Comparison of ENCODE assay signal across 1 cellular context in the genomic region with DNA sequence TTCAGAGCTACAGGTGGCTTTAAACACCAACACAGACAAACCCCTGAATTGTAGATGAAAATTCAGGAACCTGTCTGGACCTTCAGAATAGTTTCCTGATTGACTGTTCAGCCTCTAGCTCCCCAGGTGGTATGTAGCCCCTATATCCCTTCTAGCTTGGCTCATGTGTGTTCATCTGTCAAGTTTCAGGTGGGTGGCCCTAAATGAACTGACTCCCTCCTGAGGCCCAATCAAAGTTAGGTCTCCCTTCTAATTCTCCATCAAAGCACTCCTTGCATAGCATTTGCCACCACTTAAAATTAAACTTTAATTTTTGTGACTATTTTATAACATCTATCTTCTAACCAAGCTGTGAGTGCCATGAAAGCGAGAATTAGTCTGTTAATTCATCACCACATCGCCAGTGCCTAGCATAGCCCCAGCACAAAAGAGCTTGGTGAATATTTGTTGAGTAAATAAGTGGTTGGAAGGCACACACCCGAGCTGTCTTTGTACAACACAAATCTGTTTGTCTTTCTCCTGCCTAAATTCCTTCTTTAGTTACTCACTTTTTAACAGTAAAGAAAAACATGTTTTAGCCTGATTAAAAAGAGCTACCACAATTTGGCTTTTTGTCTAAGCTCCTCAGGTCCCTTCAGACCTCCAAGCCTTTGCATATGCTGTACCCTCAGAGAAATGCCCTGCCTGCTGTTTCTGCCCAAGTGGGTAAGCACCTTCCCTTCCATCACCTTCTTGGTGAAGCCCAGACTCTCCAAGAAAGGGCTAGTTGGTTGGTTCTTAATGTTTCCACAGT.
TF ChIP-seq lines count a peak whose summit lies in the region.

No MANE protein-coding gene starts in this region.

TF ChIP-seq in HepG2, 621 proteins besides CTCF, POLR2A, EP300 and RAD21 (continued from another document and continues in another):
- 0 out of 2 replicates have a peak, but pooled peaks have one; percentile 27 for TF ChIP-seq PITX1 (CRISPR knock-in tag; IDR thresholded peaks at IDR 0.05)
- no peak for TF ChIP-seq ZNF260 (CRISPR knock-in tag; IDR thresholded peaks at IDR 0.05; ENCODE audit: borderline replicate concordance, low read depth)
- TF ChIP-seq ZNF263 (CRISPR knock-in tag; IDR thresholded peaks at IDR 0.05), result no peak
- no peak for TF ChIP-seq NR1H2 (CRISPR knock-in tag; IDR thresholded peaks at IDR 0.05; ENCODE audit: borderline replicate concordance, low read depth)
- TF ChIP-seq ZNF30 (CRISPR knock-in tag; IDR thresholded peaks at IDR 0.05), result no peak
- TF ChIP-seq, protein P1, sequence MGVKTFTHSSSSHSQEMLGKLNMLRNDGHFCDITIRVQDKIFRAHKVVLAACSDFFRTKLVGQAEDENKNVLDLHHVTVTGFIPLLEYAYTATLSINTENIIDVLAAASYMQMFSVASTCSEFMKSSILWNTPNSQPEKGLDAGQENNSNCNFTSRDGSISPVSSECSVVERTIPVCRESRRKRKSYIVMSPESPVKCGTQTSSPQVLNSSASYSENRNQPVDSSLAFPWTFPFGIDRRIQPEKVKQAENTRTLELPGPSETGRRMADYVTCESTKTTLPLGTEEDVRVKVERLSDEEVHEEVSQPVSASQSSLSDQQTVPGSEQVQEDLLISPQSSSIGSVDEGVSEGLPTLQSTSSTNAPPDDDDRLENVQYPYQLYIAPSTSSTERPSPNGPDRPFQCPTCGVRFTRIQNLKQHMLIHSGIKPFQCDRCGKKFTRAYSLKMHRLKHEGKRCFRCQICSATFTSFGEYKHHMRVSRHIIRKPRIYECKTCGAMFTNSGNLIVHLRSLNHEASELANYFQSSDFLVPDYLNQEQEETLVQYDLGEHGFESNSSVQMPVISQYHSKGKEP (CRISPR knock-in tag; IDR thresholded peaks at IDR 0.05), result no peak
- TF ChIP-seq CCDC6 (CRISPR knock-in tag; IDR thresholded peaks at IDR 0.05), result no peak
- TF ChIP-seq XBP1 (CRISPR knock-in tag; IDR thresholded peaks at IDR 0.05), result no peak
- TF ChIP-seq MYC (CRISPR knock-in tag; IDR thresholded peaks at IDR 0.05; ENCODE audit: borderline replicate concordance), result no peak
- TF ChIP-seq SNAPC2 (CRISPR knock-in tag; IDR thresholded peaks at IDR 0.05), result no peak
- TF ChIP-seq CEBPG (CRISPR knock-in tag; IDR thresholded peaks at IDR 0.05), result no peak
- TF ChIP-seq, protein P2, sequence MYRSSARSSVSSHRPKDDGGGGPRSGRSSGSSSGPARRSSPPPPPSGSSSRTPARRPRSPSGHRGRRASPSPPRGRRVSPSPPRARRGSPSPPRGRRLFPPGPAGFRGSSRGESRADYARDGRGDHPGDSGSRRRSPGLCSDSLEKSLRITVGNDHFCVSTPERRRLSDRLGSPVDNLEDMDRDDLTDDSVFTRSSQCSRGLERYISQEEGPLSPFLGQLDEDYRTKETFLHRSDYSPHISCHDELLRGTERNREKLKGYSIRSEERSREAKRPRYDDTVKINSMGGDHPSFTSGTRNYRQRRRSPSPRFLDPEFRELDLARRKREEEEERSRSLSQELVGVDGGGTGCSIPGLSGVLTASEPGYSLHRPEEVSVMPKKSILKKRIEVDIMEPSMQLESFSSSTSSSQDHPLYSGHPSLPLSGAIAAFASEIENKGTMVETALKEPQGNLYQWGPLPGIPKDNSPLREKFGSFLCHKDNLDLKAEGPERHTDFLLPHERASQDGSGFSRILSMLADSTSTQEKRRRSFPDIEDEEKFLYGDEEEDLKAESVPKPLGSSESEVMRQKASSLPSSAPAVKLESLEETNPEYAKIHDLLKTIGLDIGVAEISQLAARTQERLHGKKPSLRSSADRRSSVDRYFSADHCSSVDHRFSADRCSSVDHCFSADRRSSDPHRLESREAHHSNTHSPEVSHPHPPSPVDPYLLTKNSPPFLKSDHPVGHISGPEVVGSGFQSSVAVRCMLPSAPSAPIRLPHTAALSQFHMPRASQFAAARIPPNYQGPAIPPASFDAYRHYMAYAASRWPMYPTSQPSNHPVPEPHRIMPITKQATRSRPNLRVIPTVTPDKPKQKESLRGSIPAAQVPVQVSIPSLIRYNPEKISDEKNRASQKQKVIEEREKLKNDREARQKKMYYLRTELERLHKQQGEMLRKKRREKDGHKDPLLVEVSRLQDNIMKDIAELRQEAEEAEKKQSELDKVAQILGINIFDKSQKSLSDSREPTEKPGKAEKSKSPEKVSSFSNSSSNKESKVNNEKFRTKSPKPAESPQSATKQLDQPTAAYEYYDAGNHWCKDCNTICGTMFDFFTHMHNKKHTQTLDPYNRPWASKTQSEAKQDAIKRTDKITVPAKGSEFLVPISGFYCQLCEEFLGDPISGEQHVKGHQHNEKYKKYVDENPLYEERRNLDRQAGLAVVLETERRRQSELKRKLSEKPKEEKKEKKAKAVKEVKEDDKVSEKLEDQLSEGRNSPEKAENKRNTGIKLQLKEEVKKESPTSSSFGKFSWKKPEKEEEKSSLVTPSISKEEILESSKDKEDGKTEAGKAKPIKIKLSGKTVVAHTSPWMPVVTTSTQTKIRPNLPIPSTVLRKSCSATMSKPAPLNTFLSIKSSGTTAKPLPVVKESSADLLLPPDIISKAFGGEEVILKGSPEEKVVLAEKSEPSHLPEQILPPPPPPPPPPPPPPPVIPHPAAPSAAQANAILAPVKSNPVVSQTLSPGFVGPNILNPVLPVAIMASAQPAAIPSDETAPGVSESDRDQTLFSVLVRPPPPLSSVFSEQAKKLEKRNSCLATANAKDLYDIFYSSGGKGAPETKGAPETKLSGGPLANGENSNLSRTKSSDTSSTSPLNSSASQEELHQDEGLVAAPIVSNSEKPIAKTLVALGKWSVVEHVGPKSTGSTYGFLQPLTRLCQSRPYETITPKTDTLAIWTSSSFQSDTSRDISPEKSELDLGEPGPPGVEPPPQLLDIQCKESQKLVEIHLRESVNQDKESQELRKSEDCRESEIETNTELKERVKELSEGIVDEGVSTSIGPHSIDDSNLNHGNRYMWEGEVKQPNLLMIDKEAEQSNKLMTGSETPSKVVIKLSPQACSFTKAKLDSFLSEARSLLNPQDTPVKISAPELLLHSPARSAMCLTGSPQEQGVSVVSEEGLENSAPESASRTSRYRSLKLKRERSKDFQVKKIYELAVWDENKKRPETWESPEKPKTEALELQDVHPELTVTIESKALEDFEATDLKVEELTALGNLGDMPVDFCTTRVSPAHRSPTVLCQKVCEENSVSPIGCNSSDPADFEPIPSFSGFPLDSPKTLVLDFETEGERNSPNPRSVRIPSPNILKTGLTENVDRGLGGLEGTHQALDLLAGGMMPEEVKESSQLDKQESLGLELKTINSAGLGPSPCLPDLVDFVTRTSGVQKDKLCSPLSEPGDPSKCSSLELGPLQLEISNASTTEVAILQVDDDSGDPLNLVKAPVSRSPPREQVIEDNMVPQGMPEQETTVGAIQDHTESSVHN (CRISPR knock-in tag; IDR thresholded peaks at IDR 0.05), result 0 out of 2 replicates have a peak, but pooled peaks have one; percentile 36
- no peak for TF ChIP-seq ZNF562 (CRISPR knock-in tag; IDR thresholded peaks at IDR 0.05; ENCODE audit: borderline replicate concordance)
- TF ChIP-seq, protein P3, sequence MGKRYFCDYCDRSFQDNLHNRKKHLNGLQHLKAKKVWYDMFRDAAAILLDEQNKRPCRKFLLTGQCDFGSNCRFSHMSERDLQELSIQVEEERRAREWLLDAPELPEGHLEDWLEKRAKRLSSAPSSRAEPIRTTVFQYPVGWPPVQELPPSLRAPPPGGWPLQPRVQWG (CRISPR knock-in tag; IDR thresholded peaks at IDR 0.05; ENCODE audit: borderline replicate concordance, low read depth), result no peak
- TF ChIP-seq MTA1 (CRISPR knock-in tag; IDR thresholded peaks at IDR 0.05; ENCODE audit: borderline replicate concordance), result no peak
- TF ChIP-seq, protein P4, sequence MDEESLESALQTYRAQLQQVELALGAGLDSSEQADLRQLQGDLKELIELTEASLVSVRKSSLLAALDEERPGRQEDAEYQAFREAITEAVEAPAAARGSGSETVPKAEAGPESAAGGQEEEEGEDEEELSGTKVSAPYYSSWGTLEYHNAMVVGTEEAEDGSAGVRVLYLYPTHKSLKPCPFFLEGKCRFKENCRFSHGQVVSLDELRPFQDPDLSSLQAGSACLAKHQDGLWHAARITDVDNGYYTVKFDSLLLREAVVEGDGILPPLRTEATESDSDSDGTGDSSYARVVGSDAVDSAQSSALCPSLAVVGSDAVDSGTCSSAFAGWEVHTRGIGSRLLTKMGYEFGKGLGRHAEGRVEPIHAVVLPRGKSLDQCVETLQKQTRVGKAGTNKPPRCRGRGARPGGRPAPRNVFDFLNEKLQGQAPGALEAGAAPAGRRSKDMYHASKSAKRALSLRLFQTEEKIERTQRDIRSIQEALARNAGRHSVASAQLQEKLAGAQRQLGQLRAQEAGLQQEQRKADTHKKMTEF (CRISPR knock-in tag; IDR thresholded peaks at IDR 0.05), result peak; percentile 60; the same call in 1 of the 2 replicates
- TF ChIP-seq, protein P5, sequence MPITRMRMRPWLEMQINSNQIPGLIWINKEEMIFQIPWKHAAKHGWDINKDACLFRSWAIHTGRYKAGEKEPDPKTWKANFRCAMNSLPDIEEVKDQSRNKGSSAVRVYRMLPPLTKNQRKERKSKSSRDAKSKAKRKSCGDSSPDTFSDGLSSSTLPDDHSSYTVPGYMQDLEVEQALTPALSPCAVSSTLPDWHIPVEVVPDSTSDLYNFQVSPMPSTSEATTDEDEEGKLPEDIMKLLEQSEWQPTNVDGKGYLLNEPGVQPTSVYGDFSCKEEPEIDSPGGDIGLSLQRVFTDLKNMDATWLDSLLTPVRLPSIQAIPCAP (CRISPR knock-in tag; IDR thresholded peaks at IDR 0.05; ENCODE audit: low read depth), result no peak
- TF ChIP-seq IRF2 (CRISPR knock-in tag; IDR thresholded peaks at IDR 0.05), result no peak
- peak; percentile 28; the same call in 1 of the 2 replicates for TF ChIP-seq ZNF878 (CRISPR knock-in tag; IDR thresholded peaks at IDR 0.05)
- TF ChIP-seq RAD51 (IDR thresholded peaks at IDR 0.05; ENCODE audit: borderline replicate concordance), result no peak
- TF ChIP-seq RXRB (CRISPR knock-in tag; IDR thresholded peaks at IDR 0.05; ENCODE audit: borderline replicate concordance), result peak; percentile 70; the same call in 1 of the 2 replicates
- no peak for TF ChIP-seq KAT2B (IDR thresholded peaks at IDR 0.05; ENCODE audit: borderline replicate concordance, low read depth, low read length)
- TF ChIP-seq, protein P6, sequence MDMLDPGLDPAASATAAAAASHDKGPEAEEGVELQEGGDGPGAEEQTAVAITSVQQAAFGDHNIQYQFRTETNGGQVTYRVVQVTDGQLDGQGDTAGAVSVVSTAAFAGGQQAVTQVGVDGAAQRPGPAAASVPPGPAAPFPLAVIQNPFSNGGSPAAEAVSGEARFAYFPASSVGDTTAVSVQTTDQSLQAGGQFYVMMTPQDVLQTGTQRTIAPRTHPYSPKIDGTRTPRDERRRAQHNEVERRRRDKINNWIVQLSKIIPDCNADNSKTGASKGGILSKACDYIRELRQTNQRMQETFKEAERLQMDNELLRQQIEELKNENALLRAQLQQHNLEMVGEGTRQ (IDR thresholded peaks at IDR 0.05; ENCODE audit: low read depth, low read length), result no peak
- TF ChIP-seq, protein P6 (CRISPR knock-in tag; IDR thresholded peaks at IDR 0.05; ENCODE audit: borderline replicate concordance), result no peak
- peak; percentile 69 for TF ChIP-seq RARA (CRISPR knock-in tag; IDR thresholded peaks at IDR 0.05)
- TF ChIP-seq RFX5 (IDR thresholded peaks at IDR 0.05; ENCODE audit: low read depth, low read length), result no peak
- no peak for TF ChIP-seq MYNN (CRISPR knock-in tag; IDR thresholded peaks at IDR 0.05; ENCODE audit: low read depth)
- TF ChIP-seq ZNF737 (CRISPR knock-in tag; IDR thresholded peaks at IDR 0.05; ENCODE audit: borderline replicate concordance), result no peak
- TF ChIP-seq, protein P7, sequence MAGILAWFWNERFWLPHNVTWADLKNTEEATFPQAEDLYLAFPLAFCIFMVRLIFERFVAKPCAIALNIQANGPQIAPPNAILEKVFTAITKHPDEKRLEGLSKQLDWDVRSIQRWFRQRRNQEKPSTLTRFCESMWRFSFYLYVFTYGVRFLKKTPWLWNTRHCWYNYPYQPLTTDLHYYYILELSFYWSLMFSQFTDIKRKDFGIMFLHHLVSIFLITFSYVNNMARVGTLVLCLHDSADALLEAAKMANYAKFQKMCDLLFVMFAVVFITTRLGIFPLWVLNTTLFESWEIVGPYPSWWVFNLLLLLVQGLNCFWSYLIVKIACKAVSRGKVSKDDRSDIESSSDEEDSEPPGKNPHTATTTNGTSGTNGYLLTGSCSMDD (CRISPR knock-in tag; IDR thresholded peaks at IDR 0.05), result no peak
- TF ChIP-seq, protein P8, sequence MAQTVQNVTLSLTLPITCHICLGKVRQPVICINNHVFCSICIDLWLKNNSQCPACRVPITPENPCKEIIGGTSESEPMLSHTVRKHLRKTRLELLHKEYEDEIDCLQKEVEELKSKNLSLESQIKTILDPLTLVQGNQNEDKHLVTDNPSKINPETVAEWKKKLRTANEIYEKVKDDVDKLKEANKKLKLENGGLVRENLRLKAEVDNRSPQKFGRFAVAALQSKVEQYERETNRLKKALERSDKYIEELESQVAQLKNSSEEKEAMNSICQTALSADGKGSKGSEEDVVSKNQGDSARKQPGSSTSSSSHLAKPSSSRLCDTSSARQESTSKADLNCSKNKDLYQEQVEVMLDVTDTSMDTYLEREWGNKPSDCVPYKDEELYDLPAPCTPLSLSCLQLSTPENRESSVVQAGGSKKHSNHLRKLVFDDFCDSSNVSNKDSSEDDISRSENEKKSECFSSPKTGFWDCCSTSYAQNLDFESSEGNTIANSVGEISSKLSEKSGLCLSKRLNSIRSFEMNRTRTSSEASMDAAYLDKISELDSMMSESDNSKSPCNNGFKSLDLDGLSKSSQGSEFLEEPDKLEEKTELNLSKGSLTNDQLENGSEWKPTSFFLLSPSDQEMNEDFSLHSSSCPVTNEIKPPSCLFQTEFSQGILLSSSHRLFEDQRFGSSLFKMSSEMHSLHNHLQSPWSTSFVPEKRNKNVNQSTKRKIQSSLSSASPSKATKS (CRISPR knock-in tag; IDR thresholded peaks at IDR 0.05), result no peak
- TF ChIP-seq, protein P9, sequence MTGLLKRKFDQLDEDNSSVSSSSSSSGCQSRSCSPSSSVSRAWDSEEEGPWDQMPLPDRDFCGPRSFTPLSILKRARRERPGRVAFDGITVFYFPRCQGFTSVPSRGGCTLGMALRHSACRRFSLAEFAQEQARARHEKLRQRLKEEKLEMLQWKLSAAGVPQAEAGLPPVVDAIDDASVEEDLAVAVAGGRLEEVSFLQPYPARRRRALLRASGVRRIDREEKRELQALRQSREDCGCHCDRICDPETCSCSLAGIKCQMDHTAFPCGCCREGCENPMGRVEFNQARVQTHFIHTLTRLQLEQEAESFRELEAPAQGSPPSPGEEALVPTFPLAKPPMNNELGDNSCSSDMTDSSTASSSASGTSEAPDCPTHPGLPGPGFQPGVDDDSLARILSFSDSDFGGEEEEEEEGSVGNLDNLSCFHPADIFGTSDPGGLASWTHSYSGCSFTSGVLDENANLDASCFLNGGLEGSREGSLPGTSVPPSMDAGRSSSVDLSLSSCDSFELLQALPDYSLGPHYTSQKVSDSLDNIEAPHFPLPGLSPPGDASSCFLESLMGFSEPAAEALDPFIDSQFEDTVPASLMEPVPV (CRISPR knock-in tag; IDR thresholded peaks at IDR 0.05), result no peak
- no peak for TF ChIP-seq TP53 (CRISPR knock-in tag; conservative IDR thresholded peaks at IDR 0.05)
- no peak for TF ChIP-seq CENPT (CRISPR knock-in tag; IDR thresholded peaks at IDR 0.05; ENCODE audit: low read depth)
